ENCODE assay signal across 16 cellular contexts in genomic region chr5:7094626-7095025, GRCh38.
DNase-seq lines count a peak whose midpoint lies in the region; ATAC-seq and TF ChIP-seq lines count a peak whose summit lies in the region.
"Had no signal": no experiment of that assay in that cellular context is flagged by ENCODE, and none has a peak within 500 bp of the region (broad histone marks: within the 10 kb centered on the region; RNA-seq: fewer than 3 reads in every experiment).

No MANE protein-coding gene starts in this region.

- no peaks in the 10 kb centered on the region for H3K4me1 ChIP-seq in HCT116 (ENCODE audit: control insufficient read depth in 1 of 2, insufficient read depth in 2 of 2, low read length in 2 of 2)
- no peaks in the 10 kb centered on the region for H3K4me1 ChIP-seq in heart left ventricle
- H3K4me1 ChIP-seq: BE2C, sigmoid colon, stomach had no signal

- no peak overlapping the region for H3K4me2 ChIP-seq in HCT116 (ENCODE audit: low read length)
- H3K4me2 ChIP-seq: KMS-11 had no signal

- no peak for TF ChIP-seq POLR2A in HCT116 (IDR thresholded peaks at IDR 0.05; ENCODE audit: borderline replicate concordance, extremely low read depth, insufficient read depth, insufficient read length)
- no peak for TF ChIP-seq POLR2A in heart left ventricle (IDR thresholded peaks at IDR 0.05)

- H4K20me1 ChIP-seq in HCT116 (ENCODE audit: insufficient read depth), result no peaks in the 10 kb centered on the region

- no peak for TF ChIP-seq RAD21 in HCT116 (IDR thresholded peaks at IDR 0.05; ENCODE audit: low read depth)

- no peaks in the 10 kb centered on the region for H3K36me3 Mint-ChIP-seq in endothelial cell (ENCODE audit: low read depth, unreplicated experiment)

- no peaks in the 10 kb centered on the region for H3K27me3 Mint-ChIP-seq in endothelial cell (ENCODE audit: unreplicated experiment)
- H3K27me3 Mint-ChIP-seq: activated B cell treated with CpG ODN at 0.5 μM for 24 hours; activated T-cell treated with anti-CD3 and anti-CD28 coated beads, Interleukin-2, amount 50 U/mL, for 24 hours had no signal

- H3K9ac ChIP-seq in HCT116 (ENCODE audit: low read length), result no peak overlapping the region
- H3K9ac ChIP-seq: KMS-11 had no signal

- H3K4me1 Mint-ChIP-seq in endothelial cell (ENCODE audit: unreplicated experiment), result no peaks in the 10 kb centered on the region
- H3K4me1 Mint-ChIP-seq: activated B cell treated with CpG ODN at 0.5 μM for 24 hours had no signal

- H3K4me3 Mint-ChIP-seq in endothelial cell (ENCODE audit: unreplicated experiment), result no peak overlapping the region
- H3K4me3 Mint-ChIP-seq: activated B cell treated with CpG ODN at 0.5 μM for 24 hours; activated T-cell treated with anti-CD3 and anti-CD28 coated beads, Interleukin-2, amount 50 U/mL, for 24 hours had no signal

- DNase-seq in A172 (ENCODE audit: low spot score), result peak; percentile 8
- DNase-seq in HCT116 (ENCODE audit: low read depth, low spot score), result no peak
- DNase-seq in NOMO-1 treated with dmso at 0.1 percent for 144 hours (lab: John Stamatoyannopoulos, UW; ENCODE audit: unreplicated experiment), result peak; percentile 7
- peak; percentile 64 for DNase-seq in endothelial cell (ENCODE audit: low spot score)
- DNase-seq in AG08395 (ENCODE audit: low spot score), result no peak
- no peak for DNase-seq in AG20443 (ENCODE audit: low spot score)
- DNase-seq in heart left ventricle, result no peak
- DNase-seq in caudate nucleus (lab: John Stamatoyannopoulos, UW), result no peak
- DNase-seq: activated B cell treated with CpG ODN at 0.5 μM for 24 hours; activated T-cell treated with anti-CD3 and anti-CD28 coated beads, Interleukin-2, amount 50 U/mL, for 24 hours; BE2C; dorsolateral prefrontal cortex; sigmoid colon; stomach had no signal

- WGBS in heart left ventricle, 4 donors, result 27 to 31% (median 29%) methylated on average over 3 of the region's 3 CpGs

- H3K27me3 ChIP-seq in HCT116 (ENCODE audit: insufficient read depth, low read length) (no peaks in the 10 kb centered on the region), heart left ventricle (no peaks in the 10 kb centered on the region)
- H3K27me3 ChIP-seq: BE2C, sigmoid colon, stomach had no signal

- H3K36me3 ChIP-seq in HCT116 (ENCODE audit: control insufficient read depth in 1 of 2, insufficient read depth in 2 of 2, low read length in 2 of 2), result no peaks in the 10 kb centered on the region
- no peaks in the 10 kb centered on the region for H3K36me3 ChIP-seq in heart left ventricle
- H3K36me3 ChIP-seq: BE2C, sigmoid colon, stomach had no signal

- no peaks in the 10 kb centered on the region for H3K9me2 ChIP-seq in HCT116 (ENCODE audit: insufficient read depth)

- peaks cover 7 to 21% of the 10 kb centered on the region in 2 experiments; a peak in 3 of 4 replicates for H3K9me3 ChIP-seq in HCT116 (ENCODE audit: control insufficient read depth in 1 of 2, insufficient read depth in 1 of 2, low read depth in 1 of 2, low read length in 2 of 2)
- no peaks in the 10 kb centered on the region for H3K9me3 ChIP-seq in heart left ventricle
- H3K9me3 ChIP-seq: BE2C, sigmoid colon, stomach had no signal

- H3K27ac ChIP-seq in HCT116 (ENCODE audit: low read depth, low read length) (no peak overlapping the region), heart left ventricle (no peak overlapping the region), caudate nucleus (ENCODE audit: low read depth, low read length) (no peak overlapping the region)
- H3K27ac ChIP-seq: dorsolateral prefrontal cortex, KMS-11, sigmoid colon, stomach had no signal

- RAD21 ChIA-PET in HCT116 (lab: Charles Lee; ENCODE audit: low non-redundant PET in 1 of 2, low total read pairs in 2 of 2, uncharacterized antibody in 2 of 2, unreplicated experiment in 2 of 2), result no interaction called here

- no peaks in the 10 kb centered on the region for H3K79me2 ChIP-seq in HCT116 (ENCODE audit: insufficient read depth, low read length)

- TF ChIP-seq CTCF in HCT116 (IDR thresholded peaks at IDR 0.05 in 2 of 3, conservative IDR thresholded peaks at IDR 0.05 in 1 of 3; ENCODE audit: borderline replicate concordance in 1 of 3, insufficient read depth in 1 of 3, low read depth in 2 of 3, low read length in 2 of 3) (no peak), endothelial cell (IDR thresholded peaks at IDR 0.05; ENCODE audit: unreplicated experiment) (no peak), heart left ventricle (IDR thresholded peaks at IDR 0.05) (no peak)

- H2AFZ ChIP-seq in HCT116 (ENCODE audit: low read depth, low read length, poor library complexity, severe bottlenecking), result no peak overlapping the region

- POLR2A ChIA-PET in HCT116 (lab: Charles Lee), result no interaction called here

- CTCF ChIA-PET in HCT116 (lab: Charles Lee), result no interaction called here

- no peak overlapping the region for H3K27ac Mint-ChIP-seq in endothelial cell (ENCODE audit: unreplicated experiment)
- H3K27ac Mint-ChIP-seq: activated B cell treated with CpG ODN at 0.5 μM for 24 hours; activated T-cell treated with anti-CD3 and anti-CD28 coated beads, Interleukin-2, amount 50 U/mL, for 24 hours had no signal

- H3K9me3 Mint-ChIP-seq in endothelial cell (ENCODE audit: unreplicated experiment), result no peaks in the 10 kb centered on the region
- H3K9me3 Mint-ChIP-seq: activated T-cell treated with anti-CD3 and anti-CD28 coated beads, Interleukin-2, amount 50 U/mL, for 24 hours had no signal

- no peak for ATAC-seq in HCT116
- ATAC-seq in heart left ventricle, result no peak
- ATAC-seq: Right ventricle myocardium inferior had no signal

- BruUV-seq in HCT116 (replicated peaks; lab: Mats Ljungman, UMichigan), result no TSS peak

- intact Hi-C loops in HCT116 (cut with micrococcal nuclease), result no loop called here
- intact Hi-C loops in heart left ventricle (cut with DNase I), result no loop called here

- H3K4me3 ChIP-seq in HCT116 (replicated peaks in 1 of 2; ENCODE audit: low read depth in 1 of 2, low read length in 2 of 2) (no peak overlapping the region), heart left ventricle (no peak overlapping the region)
- H3K4me3 ChIP-seq: dorsolateral prefrontal cortex, sigmoid colon, stomach had no signal

TF ChIP-seq in HCT116, 20 proteins besides CTCF, POLR2A, EP300 and RAD21:
- TF ChIP-seq REST (IDR thresholded peaks at IDR 0.05; ENCODE audit: low read depth) (peak; percentile 40), JUND (IDR thresholded peaks at IDR 0.05) (no peak), CEBPB (IDR thresholded peaks at IDR 0.05; ENCODE audit: low read depth) (no peak)

Comparison
In these comparisons a context has a peak if more than half of its experiments do, and no peak if none do; other contexts are left out.
1. DNase-seq: peak in A172 (single experiment), NOMO-1 treated with dmso at 0.1 percent for 144 hours (single experiment) and endothelial cell (single experiment); none in HCT116 (single experiment), AG08395 (single experiment), AG20443 (single experiment), heart left ventricle (0 of 5) and caudate nucleus (0 of 61).